ENCODE assay signal across 8 cellular contexts in the genomic region with DNA sequence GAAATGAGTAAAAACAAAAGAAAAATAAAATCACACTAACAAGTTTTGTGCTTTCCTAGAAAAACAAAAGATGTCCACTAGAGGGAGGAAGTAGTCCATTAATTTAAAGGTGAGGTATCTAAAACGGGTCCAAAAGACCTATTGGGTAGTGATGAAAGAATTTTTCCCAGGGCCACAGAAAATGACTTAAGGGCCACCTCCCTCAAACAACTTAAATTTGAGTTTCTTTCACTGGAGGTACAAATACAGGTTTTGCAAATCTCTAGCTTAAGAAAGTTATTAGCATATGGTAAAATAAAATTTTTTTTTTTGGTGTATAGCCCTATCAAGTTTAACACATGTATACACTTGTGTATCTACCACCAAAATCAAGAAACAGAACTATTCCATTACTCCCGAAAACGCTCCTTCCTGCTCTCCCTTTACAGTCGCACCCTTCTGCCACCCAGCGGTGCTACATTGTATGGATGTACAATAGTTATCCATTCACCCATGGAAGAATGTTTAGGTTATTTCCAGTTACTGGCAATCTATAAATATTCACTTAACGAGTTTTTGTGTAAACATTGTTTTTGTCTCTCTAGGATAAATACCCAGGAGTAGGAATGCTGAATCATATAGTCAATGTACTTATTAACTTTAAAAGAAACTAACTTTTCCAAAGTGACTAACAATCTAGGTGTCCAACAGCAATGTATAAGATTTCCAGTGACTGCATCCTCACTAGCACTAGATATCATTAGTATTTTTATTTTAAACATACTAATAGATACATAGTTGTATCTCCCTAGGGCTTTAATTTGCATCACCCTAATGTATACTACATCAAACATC. TPM values are rescaled to one million over a fixed set of nuclear protein-coding genes. Genes with fewer than 3 reads are reported as not detected.
DNase-seq lines count a peak whose midpoint lies in the region; ATAC-seq and TF ChIP-seq lines count a peak whose summit lies in the region.

No MANE protein-coding gene starts in this region.

- H3K27me3 ChIP-seq in cardiac muscle cell, result no peaks in the 10 kb centered on the region

- H3K27ac ChIP-seq in cardiac muscle cell, result no peak overlapping the region

- H3K36me3 ChIP-seq in cardiac muscle cell, result no peaks in the 10 kb centered on the region

- H3K4me1 ChIP-seq in cardiac muscle cell (ENCODE audit: low read depth), result no peaks in the 10 kb centered on the region

- intact Hi-C loops in cardiac septum (cut with DNase I), result loop anchor here (5.0 to 10.0 kb wide), 2 partner anchors 403 to 1259 kb away; no protein-coding TSS in a partner anchor

- peak; percentile 52 for TF ChIP-seq CTCF in cardiac muscle cell (IDR thresholded peaks at IDR 0.05; ENCODE audit: low read depth, low read length)
- peak; percentile 54 for TF ChIP-seq CTCF in choroid plexus epithelial cell (conservative IDR thresholded peaks at IDR 0.05; ENCODE audit: low read depth, low read length)

- H3K4me3 ChIP-seq in cardiac muscle cell (no peak overlapping the region), choroid plexus epithelial cell (ENCODE audit: low read depth, low read length) (peak overlapping the region; percentile 8)

- ATAC-seq in GM21737 (IDR thresholded peaks at IDR 0.05; ENCODE audit: unreplicated experiment), result peak; percentile 50

- DNase-seq in cardiac muscle cell (ENCODE audit: low read depth in 1 of 2, low spot score in 1 of 2) (peak; percentile 21 to 74), cardiac septum (ENCODE audit: low spot score) (no peak), NCI-H2029 treated with DMSO at 0.1 percent for 48 hours (lab: John Stamatoyannopoulos, UW) (peak; percentile 57), choroid plexus epithelial cell (ENCODE audit: low read depth) (peak; percentile 77), midbrain (lab: John Stamatoyannopoulos, UW) (peak; percentile 49), ureter (ENCODE audit: low spot score) (no peak), ecto neural progenitor cell (ENCODE audit: low spot score) (no peak)

- no peaks in the 10 kb centered on the region for H3K9me3 ChIP-seq in cardiac muscle cell (ENCODE audit: low read depth)

RNA-seq across cellular contexts. Expression of gene DEPDC1B, which starts 21.9 kb away (rescaled TPM):
- 1.6 and 15.7 TPM in 2 replicates for total RNA-seq in cardiac muscle cell
- 1.8 and 20.8 TPM in 2 replicates for polyA plus RNA-seq in cardiac muscle cell
- not detected for total RNA-seq in cardiac septum
- 0.57 TPM for total RNA-seq in ureter

Comparison
In these comparisons a context has a peak if more than half of its experiments do, and no peak if none do; other contexts are left out.
1. DNase-seq: peak in cardiac muscle cell (2 of 2), NCI-H2029 treated with DMSO at 0.1 percent for 48 hours (single experiment), choroid plexus epithelial cell (single experiment) and midbrain (single experiment); none in cardiac septum (single experiment), ureter (single experiment) and ecto neural progenitor cell (single experiment).